Comparison of ENCODE assay signal across 27 cellular contexts in genomic region chr19:11971045-11971444, GRCh38.
"Had no signal": no experiment of that assay in that cellular context is flagged by ENCODE, and none has a peak within 500 bp of the region (broad histone marks: within the 10 kb centered on the region; RNA-seq: fewer than 3 reads in every experiment).

No MANE protein-coding gene starts in this region.

- H3K4me1 ChIP-seq: adrenal gland, right atrium auricular region had no signal

- ATAC-seq: activated CD4-positive, alpha-beta T cell treated with anti-CD3 and anti-CD28 coated beads for 36 hours; activated CD8-positive, alpha-beta memory T cell treated with anti-CD3 and anti-CD28 coated beads, Interleukin-2, amount 10 ng/mL, durations not matched to agents 7 days and 5 days; activated CD8-positive, alpha-beta T cell treated with anti-CD3 and anti-CD28 coated beads, Interleukin-2, amount 10 ng/mL, durations not matched to agents 7 days and 5 days; activated T-cell treated with anti-CD3 and anti-CD28 coated beads, Interleukin-2, amount 50 U/mL, for 72 hours; gastroesophageal sphincter; left cardiac atrium; naive thymus-derived CD8-positive, alpha-beta T cell; stimulated activated naive CD8-positive, alpha-beta T cell treated with anti-CD3 and anti-CD28 coated beads, Interleukin-15, Interleukin-2, amounts not matched to agents 100 U/mL and 50 U/mL, for 24 hours; WTC11 had no signal

- H3K9me3 ChIP-seq: adrenal gland, gastroesophageal sphincter, thoracic aorta had no signal

- H3K27me3 ChIP-seq: adrenal gland, gastroesophageal sphincter, right atrium auricular region, vagina had no signal

- H3K27ac ChIP-seq: coronary artery, gastroesophageal sphincter, parathyroid adenoma, right atrium auricular region, thoracic aorta, vagina had no signal

- DNase-seq: activated CD4-positive, alpha-beta T cell treated with anti-CD3 and anti-CD28 coated beads for 36 hours; activated CD8-positive, alpha-beta memory T cell treated with anti-CD3 and anti-CD28 coated beads, Interleukin-2, amount 10 ng/mL, durations not matched to agents 7 days and 5 days; activated CD8-positive, alpha-beta T cell treated with anti-CD3 and anti-CD28 coated beads, Interleukin-2, amount 10 ng/mL, durations not matched to agents 7 days and 5 days; activated naive CD4-positive, alpha-beta T cell treated with Interleukin-2 at 50 U/mL for 16 hours; activated naive CD8-positive, alpha-beta T cell treated with anti-CD3 and anti-CD28 coated beads for 36 hours; activated T-cell treated with anti-CD3 and anti-CD28 coated beads, Interleukin-2, amount 50 U/mL, for 72 hours; adrenal gland; aorta; head of caudate nucleus; hippocampal formation; left cardiac atrium; naive thymus-derived CD8-positive, alpha-beta T cell; occipital lobe; stimulated activated naive CD8-positive, alpha-beta T cell treated with anti-CD3 and anti-CD28 coated beads, Interleukin-15, Interleukin-2, amounts not matched to agents 100 U/mL and 50 U/mL, for 24 hours; T-helper 9 cell had no signal

- H3K27me3 Mint-ChIP-seq: activated CD4-positive, alpha-beta T cell treated with anti-CD3 and anti-CD28 coated beads for 36 hours; activated CD8-positive, alpha-beta memory T cell treated with anti-CD3 and anti-CD28 coated beads, Interleukin-2, amount 10 ng/mL, durations not matched to agents 7 days and 5 days; activated naive CD8-positive, alpha-beta T cell treated with anti-CD3 and anti-CD28 coated beads for 36 hours; brain; memory B cell; naive thymus-derived CD8-positive, alpha-beta T cell; type B pancreatic cell had no signal

- H3K4me3 ChIP-seq: adrenal gland, coronary artery, gastroesophageal sphincter, right atrium auricular region, thoracic aorta, vagina had no signal

- H3K4me3 Mint-ChIP-seq: activated CD4-positive, alpha-beta T cell treated with anti-CD3 and anti-CD28 coated beads for 36 hours; activated CD8-positive, alpha-beta memory T cell treated with anti-CD3 and anti-CD28 coated beads, Interleukin-2, amount 10 ng/mL, durations not matched to agents 7 days and 5 days; activated CD8-positive, alpha-beta T cell treated with anti-CD3 and anti-CD28 coated beads, Interleukin-2, amount 10 ng/mL, durations not matched to agents 7 days and 5 days; activated naive CD8-positive, alpha-beta T cell treated with anti-CD3 and anti-CD28 coated beads for 36 hours; activated T-cell treated with anti-CD3 and anti-CD28 coated beads, Interleukin-2, amount 50 U/mL, for 72 hours; brain; memory B cell; naive thymus-derived CD8-positive, alpha-beta T cell; neural crest cell; T-helper 1 cell treated with Interleukin-12 subunit alpha and Interleukin-12 subunit beta and Interleukin-4 antibody, amounts not matched to agents 30 μg/mL and 1 μg/mL, for 36 hours; type B pancreatic cell; WTC11 had no signal

- H3K27ac Mint-ChIP-seq: activated CD4-positive, alpha-beta T cell treated with anti-CD3 and anti-CD28 coated beads for 36 hours; activated CD8-positive, alpha-beta memory T cell treated with anti-CD3 and anti-CD28 coated beads, Interleukin-2, amount 10 ng/mL, durations not matched to agents 7 days and 5 days; activated CD8-positive, alpha-beta T cell treated with anti-CD3 and anti-CD28 coated beads, Interleukin-2, amount 10 ng/mL, durations not matched to agents 7 days and 5 days; activated naive CD8-positive, alpha-beta T cell treated with anti-CD3 and anti-CD28 coated beads for 36 hours; activated T-cell treated with anti-CD3 and anti-CD28 coated beads, Interleukin-2, amount 50 U/mL, for 72 hours; brain; memory B cell; naive thymus-derived CD8-positive, alpha-beta T cell; T-helper 1 cell treated with Interleukin-12 subunit alpha and Interleukin-12 subunit beta and Interleukin-4 antibody, amounts not matched to agents 30 μg/mL and 1 μg/mL, for 36 hours; type B pancreatic cell; WTC11 had no signal

- H3K36me3 ChIP-seq: adrenal gland, right atrium auricular region, vagina had no signal

- H3K4me1 Mint-ChIP-seq: activated CD4-positive, alpha-beta T cell treated with anti-CD3 and anti-CD28 coated beads for 36 hours; activated CD8-positive, alpha-beta memory T cell treated with anti-CD3 and anti-CD28 coated beads, Interleukin-2, amount 10 ng/mL, durations not matched to agents 7 days and 5 days; neural crest cell had no signal
